In the genomic region with DNA sequence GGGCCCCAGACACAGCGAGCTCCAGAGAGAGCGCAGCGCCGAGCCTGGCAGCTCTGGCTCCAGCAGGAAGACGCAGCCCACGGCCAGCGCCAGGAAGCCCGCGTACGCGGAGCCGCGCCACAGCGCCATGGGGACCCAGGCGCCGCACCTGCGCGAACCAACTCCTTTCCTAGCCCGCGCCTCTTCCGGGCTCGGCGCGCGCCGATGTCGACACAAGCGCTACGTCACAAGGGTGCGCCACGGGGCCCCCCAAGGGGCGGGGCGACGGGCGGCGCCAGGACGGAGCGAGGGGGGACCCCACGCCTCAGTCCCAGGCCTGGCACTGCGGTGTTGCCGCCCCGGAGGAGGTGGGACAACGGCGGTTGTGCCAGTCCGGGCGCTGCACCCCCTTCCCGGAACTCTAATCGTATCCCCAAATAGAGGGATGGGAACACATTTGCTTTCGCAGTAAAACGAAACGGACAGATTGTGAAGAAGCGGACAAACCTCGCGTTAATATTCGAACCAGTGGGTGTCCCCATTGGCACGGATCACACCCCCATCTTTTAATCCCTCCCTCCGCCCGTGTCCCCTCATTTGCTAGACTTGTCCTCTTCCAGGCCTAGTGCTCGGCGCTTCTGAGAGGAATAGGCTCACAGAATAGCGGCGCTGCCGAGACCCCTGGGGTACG, we compare ENCODE assay signal across 8 cellular contexts. TPM values are rescaled to one million over a fixed set of nuclear protein-coding genes. Genes with fewer than 3 reads are reported as not detected.
A peak's percentile ranks its signal among the peaks of the same experiment; 100 is the strongest.
DNase-seq lines count a peak whose midpoint lies in the region; ATAC-seq and TF ChIP-seq lines count a peak whose summit lies in the region.

A gene (minus strand): TSS at position 196 of the 670 bp plus-strand sequence. CDS start 67 bp downstream, at position 129.

- H3K36me3 Mint-ChIP-seq in T-helper 1 cell treated with Interleukin-12 subunit alpha and Interleukin-12 subunit beta and Interleukin-4 antibody, amounts not matched to agents 30 μg/mL and 1 μg/mL, for 36 hours (ENCODE audit: low read depth): peaks cover 22% of the 10 kb centered on the region
- peaks cover 2% of the 10 kb centered on the region for H3K36me3 Mint-ChIP-seq in progenitor cell of endocrine pancreas (ENCODE audit: insufficient read depth)

- peaks cover 16% of the 10 kb centered on the region for H3K36me3 ChIP-seq in upper lobe of right lung

- DNase-seq in NCI-H1694 treated with DMSO at 0.1 percent for 48 hours (lab: John Stamatoyannopoulos, UW): peak; percentile 75
- peak; percentile 84 for DNase-seq in amniotic stem cell (lab: John Stamatoyannopoulos, UW)
- peak; percentile 92 for DNase-seq in left cardiac atrium
- DNase-seq in progenitor cell of endocrine pancreas (ENCODE audit: low spot score, unreplicated experiment): peak; percentile 93
- peak; percentile 95 for DNase-seq in upper lobe of right lung

- TF ChIP-seq CTCF in progenitor cell of endocrine pancreas (IDR thresholded peaks at IDR 0.05; ENCODE audit: unreplicated experiment) (no peak), upper lobe of right lung (IDR thresholded peaks at IDR 0.05) (no peak)

- no peaks in the 10 kb centered on the region for H3K9me3 ChIP-seq in upper lobe of right lung

- H3K4me3 Mint-ChIP-seq in T-helper 1 cell treated with Interleukin-12 subunit alpha and Interleukin-12 subunit beta and Interleukin-4 antibody, amounts not matched to agents 30 μg/mL and 1 μg/mL, for 36 hours: peak within 1 kb of the TSS; percentile 93
- peak within 1 kb of the TSS; percentile 87 for H3K4me3 Mint-ChIP-seq in progenitor cell of endocrine pancreas (ENCODE audit: low read depth)

- peaks cover 24% of the 10 kb centered on the region for H3K4me1 ChIP-seq in upper lobe of right lung

- H3K27me3 ChIP-seq in upper lobe of right lung: no peaks in the 10 kb centered on the region

- H3K4me3 ChIP-seq in upper lobe of right lung: peak within 1 kb of the TSS; percentile 98

- no peaks in the 10 kb centered on the region for H3K27me3 Mint-ChIP-seq in T-helper 1 cell treated with Interleukin-12 subunit alpha and Interleukin-12 subunit beta and Interleukin-4 antibody, amounts not matched to agents 30 μg/mL and 1 μg/mL, for 36 hours (ENCODE audit: low read depth)
- H3K27me3 Mint-ChIP-seq in progenitor cell of endocrine pancreas: no peaks in the 10 kb centered on the region

- ATAC-seq in GM18498 (IDR thresholded peaks at IDR 0.05; ENCODE audit: unreplicated experiment) (peak; percentile 88), HG02885 (IDR thresholded peaks at IDR 0.05; ENCODE audit: poor library complexity, unreplicated experiment) (peak; percentile 72), left cardiac atrium (peak; percentile 97 to 98), upper lobe of right lung (peak; percentile 96)

- peak within 1 kb of the TSS; percentile 98 for H3K27ac Mint-ChIP-seq in T-helper 1 cell treated with Interleukin-12 subunit alpha and Interleukin-12 subunit beta and Interleukin-4 antibody, amounts not matched to agents 30 μg/mL and 1 μg/mL, for 36 hours
- peak within 1 kb of the TSS; percentile 98 for H3K27ac Mint-ChIP-seq in progenitor cell of endocrine pancreas

- H3K9me3 Mint-ChIP-seq in T-helper 1 cell treated with Interleukin-12 subunit alpha and Interleukin-12 subunit beta and Interleukin-4 antibody, amounts not matched to agents 30 μg/mL and 1 μg/mL, for 36 hours: no peaks in the 10 kb centered on the region
- H3K9me3 Mint-ChIP-seq in progenitor cell of endocrine pancreas (ENCODE audit: low read depth): no peaks in the 10 kb centered on the region

- H3K4me1 Mint-ChIP-seq in T-helper 1 cell treated with Interleukin-12 subunit alpha and Interleukin-12 subunit beta and Interleukin-4 antibody, amounts not matched to agents 30 μg/mL and 1 μg/mL, for 36 hours (ENCODE audit: low read depth): peaks cover 49% of the 10 kb centered on the region
- peaks cover 15% of the 10 kb centered on the region for H3K4me1 Mint-ChIP-seq in progenitor cell of endocrine pancreas (ENCODE audit: low read depth)

- intact Hi-C loops in left cardiac atrium (cut with DNase I): no loop called here
- intact Hi-C loops in upper lobe of right lung (cut with DNase I): no loop called here

- H3K27ac ChIP-seq in upper lobe of right lung: peak within 1 kb of the TSS; percentile 98

RNA-seq across cellular contexts. Expression of the gene that starts here (rescaled TPM):
- 10 to 100 TPM; 18.0 to 18.2 TPM for total RNA-seq in left cardiac atrium
- 46.5 and 52.6 TPM in 2 replicates for total RNA-seq in progenitor cell of endocrine pancreas
- 74.2 TPM for total RNA-seq in upper lobe of right lung

Comparison
In these comparisons a context has a peak if more than half of its experiments do, and no peak if none do; other contexts are left out.
1. Peak in every context shown above with its lines: DNase-seq, ATAC-seq, H3K4me3 ChIP-seq and H3K27ac ChIP-seq.